21 cellular contexts compared by ENCODE assay signal in the genomic region with DNA sequence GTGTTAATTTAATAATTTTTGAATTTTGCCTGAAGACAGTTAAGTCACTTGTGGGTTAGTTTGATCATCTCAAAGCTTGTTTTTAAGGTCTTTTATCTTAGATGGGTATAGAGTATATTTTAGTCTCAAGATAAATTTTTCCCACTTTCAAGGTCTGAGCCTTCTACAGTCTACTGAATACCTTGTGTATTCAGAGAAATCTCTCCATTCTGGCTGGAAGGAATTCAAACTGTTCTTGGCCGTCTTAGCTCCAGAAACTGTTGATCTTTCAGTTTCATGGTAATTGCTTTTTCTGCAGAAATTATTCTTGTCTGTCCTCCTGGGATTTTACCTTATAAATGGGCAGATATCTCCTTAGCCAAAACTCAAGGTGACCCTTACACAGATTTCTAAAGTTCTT.
"Had no signal": no experiment of that assay in that cellular context is flagged by ENCODE, and none has a peak within 500 bp of the region (broad histone marks: within the 10 kb centered on the region; RNA-seq: fewer than 3 reads in every experiment).

No MANE protein-coding gene starts in this region.

- H3K27ac ChIP-seq: epithelial cell of prostate, esophagus squamous epithelium, gastrocnemius medialis, heart right ventricle, left lung, lower lobe of right lung had no signal

- H3K4me3 ChIP-seq: esophagus squamous epithelium, gastrocnemius medialis, heart right ventricle, left lung, lower lobe of right lung, mucosa of descending colon had no signal

- H3K36me3 ChIP-seq: esophagus squamous epithelium, gastrocnemius medialis, heart right ventricle, left lung, lower lobe of right lung had no signal

- H3K27me3 ChIP-seq: esophagus squamous epithelium, gastrocnemius medialis, left lung had no signal

- ATAC-seq: effector memory CD8-positive, alpha-beta T cell; esophagus mucosa; gastrocnemius medialis; heart right ventricle; left cardiac atrium; left lung; left ventricle myocardium superior; lower lobe of right lung; mucosa of descending colon had no signal

- H3K9me3 ChIP-seq: esophagus squamous epithelium, gastrocnemius medialis, heart right ventricle, left lung, lower lobe of right lung, mucosa of descending colon had no signal

- H3K4me1 ChIP-seq: esophagus squamous epithelium, gastrocnemius medialis, heart right ventricle, left lung, lower lobe of right lung had no signal

- DNase-seq: cortex of kidney; effector CD8-positive, alpha-beta T cell; effector memory CD8-positive, alpha-beta T cell; endodermal cell; erythroblast; esophagus squamous epithelium; foreskin fibroblast; foreskin melanocyte; gastrocnemius medialis; glutamatergic neuron; head of caudate nucleus; heart right ventricle; hippocampal formation; left cardiac atrium; left lung; left ventricle myocardium superior; lower lobe of right lung; mesenchymal stem cell; mucosa of descending colon had no signal
